Comparison of ENCODE assay signal across 11 cellular contexts in genomic region chr5:37112383-37112991, GRCh38.
A peak's percentile ranks its signal among the peaks of the same experiment; 100 is the strongest.
DNase-seq lines count a peak whose midpoint lies in the region; ATAC-seq and TF ChIP-seq lines count a peak whose summit lies in the region.
"Had no signal": no experiment of that assay in that cellular context is flagged by ENCODE, and none has a peak within 500 bp of the region (broad histone marks: within the 10 kb centered on the region; RNA-seq: fewer than 3 reads in every experiment).

No MANE protein-coding gene starts in this region.

- no peak overlapping the region for H3K4me2 ChIP-seq in GM23338
- H3K4me2 ChIP-seq: A549 had no signal

- H3K4me3 ChIP-seq in GM23338, result no peak overlapping the region
- H3K4me3 ChIP-seq: A549 had no signal

- CTCF ChIA-PET in T-cell (lab: Charles Lee), result no interaction called here

- no peaks in the 10 kb centered on the region; the same call in 1 of the 2 replicates for H3K36me3 ChIP-seq in GM23338 (ENCODE audit: insufficient read depth)

- peak overlapping the region; percentile 78 for H3K27ac Mint-ChIP-seq in activated CD4-positive, alpha-beta T cell treated with anti-CD3 and anti-CD28 coated beads, Interleukin-2, amount 10 ng/mL, durations not matched to agents 24 days and 14 days
- H3K27ac Mint-ChIP-seq in T-cell, result peak overlapping the region in 1 of 2 donors; percentile 34
- H3K27ac Mint-ChIP-seq in natural killer cell, result peak overlapping the region; percentile 47 to 87
- no peak overlapping the region for H3K27ac Mint-ChIP-seq in GM23338

- no peaks in the 10 kb centered on the region for H4K20me1 ChIP-seq in GM23338 (replicated peaks; ENCODE audit: insufficient read depth)

- intact Hi-C loops in activated CD4-positive, alpha-beta T cell treated with anti-CD3 and anti-CD28 coated beads, Interleukin-2, amount 10 ng/mL, durations not matched to agents 24 days and 14 days (cut with micrococcal nuclease), result loop anchor here (1.0 to 5.0 kb wide), 5 partner anchors 85 to 625 kb away; partner anchors contain the start of genes NIPBL and NUP155
- intact Hi-C loops in natural killer cell (cut with micrococcal nuclease), result no loop called here

- POLR2A ChIA-PET in T-cell (lab: Charles Lee), result interaction anchor here in 1 of 2 donors (0.6 kb wide), 1 partner anchor 342 kb away, joined by 3 read pairs; no protein-coding TSS in a partner anchor

- H3K4me1 Mint-ChIP-seq in activated CD4-positive, alpha-beta T cell treated with anti-CD3 and anti-CD28 coated beads, Interleukin-2, amount 10 ng/mL, durations not matched to agents 24 days and 14 days, result peaks cover 34% of the 10 kb centered on the region
- peaks cover 40 to 46% (median 41%) of the 10 kb centered on the region in 3 donors for H3K4me1 Mint-ChIP-seq in T-cell
- H3K4me1 Mint-ChIP-seq in natural killer cell, result peaks cover 21 to 22% of the 10 kb centered on the region in 2 donors
- no peaks in the 10 kb centered on the region for H3K4me1 Mint-ChIP-seq in GM23338

- no peaks in the 10 kb centered on the region for H3K4me1 ChIP-seq in GM23338 (ENCODE audit: insufficient read depth)
- H3K4me1 ChIP-seq: A549 had no signal

- H3K36me3 Mint-ChIP-seq in activated CD4-positive, alpha-beta T cell treated with anti-CD3 and anti-CD28 coated beads, Interleukin-2, amount 10 ng/mL, durations not matched to agents 24 days and 14 days (ENCODE audit: low read depth), result peaks cover 40% of the 10 kb centered on the region
- peaks cover 26% of the 10 kb centered on the region for H3K36me3 Mint-ChIP-seq in T-cell
- peaks cover 9% of the 10 kb centered on the region for H3K36me3 Mint-ChIP-seq in natural killer cell
- H3K36me3 Mint-ChIP-seq in GM23338 (ENCODE audit: low read depth), result 0 out of 3 replicates have a peak, but pooled peaks cover 2% of the 10 kb centered on the region

- no peaks in the 10 kb centered on the region for H3K27me3 Mint-ChIP-seq in activated CD4-positive, alpha-beta T cell treated with anti-CD3 and anti-CD28 coated beads, Interleukin-2, amount 10 ng/mL, durations not matched to agents 24 days and 14 days
- no peaks in the 10 kb centered on the region for H3K27me3 Mint-ChIP-seq in T-cell
- H3K27me3 Mint-ChIP-seq in natural killer cell (ENCODE audit: low read depth in 2 of 2), result no peaks in the 10 kb centered on the region
- peaks cover 3% of the 10 kb centered on the region for H3K27me3 Mint-ChIP-seq in GM23338 (ENCODE audit: insufficient read depth, low read depth, poor library complexity)

- H3F3A ChIP-seq in GM23338 (replicated peaks; ENCODE audit: low read depth), result no peaks in the 10 kb centered on the region

- H3K27me3 ChIP-seq in GM23338 (ENCODE audit: insufficient read depth), result no peaks in the 10 kb centered on the region

- H3K9me2 ChIP-seq in GM23338 (ENCODE audit: insufficient read depth), result no peaks in the 10 kb centered on the region

- H3K27ac ChIP-seq in GM23338 (ENCODE audit: low read depth), result no peak overlapping the region
- H3K27ac ChIP-seq: A549 had no signal

- H3K79me2 ChIP-seq in GM23338 (replicated peaks; ENCODE audit: insufficient read depth), result no peaks in the 10 kb centered on the region

- H3K4me3 Mint-ChIP-seq in activated CD4-positive, alpha-beta T cell treated with anti-CD3 and anti-CD28 coated beads, Interleukin-2, amount 10 ng/mL, durations not matched to agents 24 days and 14 days, result peak overlapping the region; percentile 52
- H3K4me3 Mint-ChIP-seq in T-cell (peak overlapping the region; percentile 16 to 58 (median 55)), natural killer cell (peak overlapping the region; percentile 75), GM23338 (no peak overlapping the region)

- no peak overlapping the region for H2AFZ ChIP-seq in GM23338

- TF ChIP-seq CTCF in natural killer cell (IDR thresholded peaks at IDR 0.05) (no peak), GM23338 (conservative IDR thresholded peaks at IDR 0.05; ENCODE audit: low read depth in 2 of 2) (no peak)

- ATAC-seq in GM21786 (IDR thresholded peaks at IDR 0.05; ENCODE audit: unreplicated experiment) (peak; percentile 41), T-cell (replicated peaks in 1 of 4) (peak in 2 of 4 experiments; percentile 29 to 46), natural killer cell (peak in 2 of 3 donors; percentile 29 to 32), GM23338 (no peak), HG03354 (IDR thresholded peaks at IDR 0.05; ENCODE audit: poor library complexity, severe bottlenecking, unreplicated experiment) (no peak)
- ATAC-seq: A549 had no signal

- peak; percentile 69 for DNase-seq in activated CD4-positive, alpha-beta T cell treated with anti-CD3 and anti-CD28 coated beads, Interleukin-2, amount 10 ng/mL, durations not matched to agents 24 days and 14 days
- no peak for DNase-seq in activated CD4-positive, alpha-beta T cell treated with anti-CD3 and anti-CD28 coated beads, Interleukin-2, amount 50 U/mL, for 1 hour
- DNase-seq in T-cell (no peak), natural killer cell (no peak), kidney glomerular epithelial cell (lab: John Stamatoyannopoulos, UW) (no peak), GM23338 (ENCODE audit: low spot score) (no peak)
- DNase-seq: NCI-H2107, SHP77 had no signal

- peaks cover 12% of the 10 kb centered on the region for H3K9me3 Mint-ChIP-seq in activated CD4-positive, alpha-beta T cell treated with anti-CD3 and anti-CD28 coated beads, Interleukin-2, amount 10 ng/mL, durations not matched to agents 24 days and 14 days
- H3K9me3 Mint-ChIP-seq in T-cell (peaks cover 0 to 4% (median 0%) of the 10 kb centered on the region in 3 donors), natural killer cell (no peaks in the 10 kb centered on the region), GM23338 (no peaks in the 10 kb centered on the region)

TF ChIP-seq in GM23338, 12 proteins besides CTCF, POLR2A, EP300 and RAD21 (continues in another document):
- TF ChIP-seq ZNF114 (CRISPR knock-in tag; IDR thresholded peaks at IDR 0.05) (no peak), STAT1 (IDR thresholded peaks at IDR 0.05; ENCODE audit: unreplicated experiment) (no peak), EZH2phosphoT487 (IDR thresholded peaks at IDR 0.05; ENCODE audit: unreplicated experiment) (no peak), ZNF462 (CRISPR knock-in tag; IDR thresholded peaks at IDR 0.05) (no peak), JUNB (IDR thresholded peaks at IDR 0.05; ENCODE audit: unreplicated experiment) (no peak)

Comparison
In these comparisons a context has a peak if more than half of its experiments do, and no peak if none do; other contexts are left out.
1. ATAC-seq: peak in GM21786 (single experiment) and natural killer cell (2 of 3); none in GM23338 (single experiment) and HG03354 (single experiment).